In the genomic region with DNA sequence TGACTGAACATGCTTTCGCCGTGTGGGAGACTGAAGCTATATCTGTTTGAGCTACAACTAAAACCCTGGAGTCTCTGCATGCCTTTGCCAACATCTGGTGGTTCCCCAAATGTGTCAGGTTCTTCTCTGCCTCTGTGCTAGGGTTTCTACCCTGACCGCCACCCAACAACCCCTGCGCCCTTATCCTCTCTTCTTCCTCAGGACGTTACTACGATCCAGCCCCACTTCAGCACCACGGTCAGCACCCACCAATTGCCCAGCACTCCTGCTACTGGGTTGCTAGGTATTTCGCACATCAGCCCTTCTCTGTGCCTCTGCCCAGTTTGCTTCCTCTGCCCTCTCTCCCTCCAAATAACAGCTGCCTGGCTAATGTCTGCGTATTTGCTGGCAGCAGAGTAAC, we compare ENCODE assay signal across 9 cellular contexts.
DNase-seq lines count a peak whose midpoint lies in the region; ATAC-seq and TF ChIP-seq lines count a peak whose summit lies in the region.
"Had no signal": no experiment of that assay in that cellular context is flagged by ENCODE, and none has a peak within 500 bp of the region (broad histone marks: within the 10 kb centered on the region; RNA-seq: fewer than 3 reads in every experiment).

No MANE protein-coding gene starts in this region.

- H3K4me3 Mint-ChIP-seq in stimulated activated naive CD8-positive, alpha-beta T cell treated with anti-CD3 and anti-CD28 coated beads, Interleukin-15, amount 100 ng/mL, for 72 hours, result no peak overlapping the region

- no peak overlapping the region for H3K27ac Mint-ChIP-seq in stimulated activated naive CD8-positive, alpha-beta T cell treated with anti-CD3 and anti-CD28 coated beads, Interleukin-15, amount 100 ng/mL, for 72 hours

- intact Hi-C loops in vagina (cut with DNase I), result no loop called here

- no peaks in the 10 kb centered on the region for H3K9me3 ChIP-seq in RWPE2 (ENCODE audit: severe bottlenecking)
- no peaks in the 10 kb centered on the region for H3K9me3 ChIP-seq in vagina

- no peaks in the 10 kb centered on the region for H3K27me3 ChIP-seq in RWPE2 (ENCODE audit: insufficient read depth, poor library complexity, severe bottlenecking)
- H3K27me3 ChIP-seq in vagina, result no peaks in the 10 kb centered on the region

- no peaks in the 10 kb centered on the region for H3K4me1 ChIP-seq in RWPE2 (ENCODE audit: insufficient read depth, poor library complexity, severe bottlenecking)
- H3K4me1 ChIP-seq in vagina, result no peaks in the 10 kb centered on the region

- H3K36me3 ChIP-seq in RWPE2 (ENCODE audit: low read depth), result no peaks in the 10 kb centered on the region
- H3K36me3 ChIP-seq in vagina, result no peaks in the 10 kb centered on the region

- no peaks in the 10 kb centered on the region for H3K4me1 Mint-ChIP-seq in stimulated activated naive CD8-positive, alpha-beta T cell treated with anti-CD3 and anti-CD28 coated beads, Interleukin-15, amount 100 ng/mL, for 72 hours

- TF ChIP-seq CTCF in RWPE2 (IDR thresholded peaks at IDR 0.05; ENCODE audit: poor library complexity, severe bottlenecking) (no peak), fibroblast of villous mesenchyme (IDR thresholded peaks at IDR 0.05; ENCODE audit: insufficient read depth, low read depth, low read length) (no peak), vagina (IDR thresholded peaks at IDR 0.05) (no peak)

- no peak for TF ChIP-seq POLR2A in vagina (IDR thresholded peaks at IDR 0.05)

- H3K4me3 ChIP-seq in RWPE2 (ENCODE audit: severe bottlenecking), result no peak overlapping the region
- H3K4me3 ChIP-seq in fibroblast of villous mesenchyme (ENCODE audit: low read depth, low read length), result no peak overlapping the region
- H3K4me3 ChIP-seq in vagina, result no peak overlapping the region

- peaks cover 7% of the 10 kb centered on the region for H3K27me3 Mint-ChIP-seq in stimulated activated naive CD8-positive, alpha-beta T cell treated with anti-CD3 and anti-CD28 coated beads, Interleukin-15, amount 100 ng/mL, for 72 hours

- H3K27ac ChIP-seq in RWPE2 (ENCODE audit: poor library complexity, severe bottlenecking) (no peak overlapping the region), vagina (no peak overlapping the region)

- DNase-seq in stimulated activated naive CD8-positive, alpha-beta T cell treated with anti-CD3 and anti-CD28 coated beads, Interleukin-15, Interleukin-2, amounts not matched to agents 100 U/mL and 50 U/mL, for 24 hours, result peak; percentile 33
- DNase-seq in stimulated activated naive CD8-positive, alpha-beta T cell treated with anti-CD3 and anti-CD28 coated beads, Interleukin-15, amount 100 ng/mL, for 72 hours, result no peak
- DNase-seq in RWPE2 (ENCODE audit: low spot score) (no peak), fibroblast of villous mesenchyme (ENCODE audit: low read depth) (peak; percentile 59), vagina (ENCODE audit: extremely low spot score in 2 of 2) (no peak), NCI-H1930 (lab: John Stamatoyannopoulos, UW) (no peak), SKM-1 (lab: John Stamatoyannopoulos, UW; ENCODE audit: unreplicated experiment) (no peak)

- peaks cover 0 to 8% of the 10 kb centered on the region in 2 donors for H3K9me3 Mint-ChIP-seq in stimulated activated naive CD8-positive, alpha-beta T cell treated with anti-CD3 and anti-CD28 coated beads, Interleukin-15, amount 100 ng/mL, for 72 hours

- ATAC-seq in stimulated activated naive CD8-positive, alpha-beta T cell treated with anti-CD3 and anti-CD28 coated beads, Interleukin-15, Interleukin-2, amounts not matched to agents 100 U/mL and 50 U/mL, for 24 hours, result no peak
- ATAC-seq in stimulated activated naive CD8-positive, alpha-beta T cell treated with anti-CD3 and anti-CD28 coated beads, Interleukin-15, amount 100 ng/mL, for 72 hours, result no peak
- peak; percentile 58 for ATAC-seq in RWPE2 (ENCODE audit: low read depth)
- ATAC-seq in HG02852 (IDR thresholded peaks at IDR 0.05; ENCODE audit: unreplicated experiment), result no peak
- ATAC-seq: sciatic nerve had no signal

Comparison
In these comparisons a context has a peak if more than half of its experiments do, and no peak if none do; other contexts are left out.
1. DNase-seq: peak in stimulated activated naive CD8-positive, alpha-beta T cell treated with anti-CD3 and anti-CD28 coated beads, Interleukin-15, Interleukin-2, amounts not matched to agents 100 U/mL and 50 U/mL, for 24 hours (single experiment) and fibroblast of villous mesenchyme (single experiment); none in stimulated activated naive CD8-positive, alpha-beta T cell treated with anti-CD3 and anti-CD28 coated beads, Interleukin-15, amount 100 ng/mL, for 72 hours (0 of 2), RWPE2 (single experiment), vagina (0 of 2), NCI-H1930 (0 of 2) and SKM-1 (single experiment).